9 cellular contexts compared by ENCODE assay signal in the genomic region with DNA sequence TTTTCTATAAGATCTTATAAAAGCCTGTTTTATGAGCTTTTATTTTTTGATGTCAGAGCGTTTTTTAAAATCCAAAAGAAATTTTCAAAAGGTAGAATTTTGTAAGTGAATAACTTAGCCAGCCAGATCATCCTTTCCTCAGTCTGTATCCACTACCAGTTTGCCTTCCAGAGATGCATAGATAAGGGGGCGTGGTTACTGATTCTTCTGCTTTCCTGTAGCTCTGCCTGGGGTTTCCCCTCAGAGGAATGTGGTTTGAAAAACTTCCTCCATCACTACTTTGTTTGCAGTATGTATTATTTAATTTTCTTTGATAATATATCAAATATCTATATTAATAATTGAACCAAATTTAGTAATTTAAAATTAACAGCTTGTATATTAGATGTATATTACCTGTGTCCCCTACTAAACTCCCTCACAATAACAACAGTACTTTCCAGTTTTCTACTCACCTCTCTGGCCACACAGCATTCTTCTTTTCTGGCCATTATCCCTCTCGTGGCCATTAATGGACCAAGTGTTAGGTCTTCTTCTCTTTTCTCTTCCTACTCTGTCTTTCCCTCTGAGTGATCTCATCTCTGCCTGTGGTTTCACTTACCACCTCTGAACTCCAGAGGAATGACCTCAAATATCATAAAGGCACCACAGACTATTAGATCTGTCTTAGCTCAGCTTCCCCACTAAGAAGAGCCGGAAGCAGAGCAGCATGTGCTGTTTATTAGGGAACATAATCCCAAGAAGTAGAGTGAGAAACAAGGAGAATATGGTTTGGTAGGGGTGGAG.
DNase-seq lines count a peak whose midpoint lies in the region; ATAC-seq and TF ChIP-seq lines count a peak whose summit lies in the region.
"Had no signal": no experiment of that assay in that cellular context is flagged by ENCODE, and none has a peak within 500 bp of the region (broad histone marks: within the 10 kb centered on the region; RNA-seq: fewer than 3 reads in every experiment).

No MANE protein-coding gene starts in this region.

- DNase-seq in activated naive CD4-positive, alpha-beta T cell treated with anti-CD3 and anti-CD28 coated beads, Interleukin-2, amount 50 U/mL, for 16 hours, result no peak
- peak; percentile 23 for DNase-seq in activated CD8-positive, alpha-beta T cell treated with anti-CD3 and anti-CD28 coated beads for 36 hours
- DNase-seq in stimulated activated naive CD8-positive, alpha-beta T cell treated with anti-CD3 and anti-CD28 coated beads, Interleukin-15, amount 100 ng/mL, for 72 hours, result no peak
- no peak for DNase-seq in nucleus accumbens (lab: John Stamatoyannopoulos, UW)
- DNase-seq in hepatic stellate cell (ENCODE audit: low spot score), result no peak
- DNase-seq in putamen (ENCODE audit: low spot score), result no peak
- DNase-seq: NCI-H2081 had no signal

- no peaks in the 10 kb centered on the region for H3K36me3 Mint-ChIP-seq in activated naive CD4-positive, alpha-beta T cell treated with anti-CD3 and anti-CD28 coated beads, Interleukin-2, amount 50 U/mL, for 24 hours
- H3K36me3 Mint-ChIP-seq in activated CD8-positive, alpha-beta T cell treated with anti-CD3 and anti-CD28 coated beads for 36 hours (ENCODE audit: low read depth), result no peaks in the 10 kb centered on the region

- CTCF ChIA-PET in activated CD8-positive, alpha-beta T cell treated with anti-CD3 and anti-CD28 coated beads for 36 hours (lab: Charles Lee), result interaction anchor here (0.5 to 0.6 kb wide), 3 partner anchors 45 to 202 kb away, joined by 3 read pairs; no protein-coding TSS in a partner anchor

- peak; percentile 51 for ATAC-seq in HG03439 (IDR thresholded peaks at IDR 0.05; ENCODE audit: unreplicated experiment)
- peak; percentile 34 for ATAC-seq in activated CD8-positive, alpha-beta T cell treated with anti-CD3 and anti-CD28 coated beads for 36 hours
- peak; percentile 51 for ATAC-seq in stimulated activated naive CD8-positive, alpha-beta T cell treated with anti-CD3 and anti-CD28 coated beads, Interleukin-15, amount 100 ng/mL, for 72 hours

- TF ChIP-seq CTCF in activated CD8-positive, alpha-beta T cell treated with anti-CD3 and anti-CD28 coated beads for 36 hours (IDR thresholded peaks at IDR 0.05), result no peak

- H3K4me1 Mint-ChIP-seq in activated naive CD4-positive, alpha-beta T cell treated with anti-CD3 and anti-CD28 coated beads, Interleukin-2, amount 50 U/mL, for 24 hours, result peaks cover 48% of the 10 kb centered on the region
- H3K4me1 Mint-ChIP-seq in activated CD8-positive, alpha-beta T cell treated with anti-CD3 and anti-CD28 coated beads for 36 hours (ENCODE audit: low read depth), result peaks cover 51% of the 10 kb centered on the region
- H3K4me1 Mint-ChIP-seq in stimulated activated naive CD8-positive, alpha-beta T cell treated with anti-CD3 and anti-CD28 coated beads, Interleukin-15, amount 100 ng/mL, for 72 hours, result peaks cover 60% of the 10 kb centered on the region

- H3K27me3 Mint-ChIP-seq in activated naive CD4-positive, alpha-beta T cell treated with anti-CD3 and anti-CD28 coated beads, Interleukin-2, amount 50 U/mL, for 24 hours, result no peaks in the 10 kb centered on the region
- H3K27me3 Mint-ChIP-seq in activated CD8-positive, alpha-beta T cell treated with anti-CD3 and anti-CD28 coated beads for 36 hours, result no peaks in the 10 kb centered on the region
- H3K27me3 Mint-ChIP-seq in stimulated activated naive CD8-positive, alpha-beta T cell treated with anti-CD3 and anti-CD28 coated beads, Interleukin-15, amount 100 ng/mL, for 72 hours, result no peaks in the 10 kb centered on the region

- peak overlapping the region; percentile 74 for H3K27ac Mint-ChIP-seq in activated naive CD4-positive, alpha-beta T cell treated with anti-CD3 and anti-CD28 coated beads, Interleukin-2, amount 50 U/mL, for 24 hours
- H3K27ac Mint-ChIP-seq in activated CD8-positive, alpha-beta T cell treated with anti-CD3 and anti-CD28 coated beads for 36 hours, result peak overlapping the region; percentile 63
- H3K27ac Mint-ChIP-seq in stimulated activated naive CD8-positive, alpha-beta T cell treated with anti-CD3 and anti-CD28 coated beads, Interleukin-15, amount 100 ng/mL, for 72 hours, result no peak overlapping the region

- H3K9me3 Mint-ChIP-seq in activated naive CD4-positive, alpha-beta T cell treated with anti-CD3 and anti-CD28 coated beads, Interleukin-2, amount 50 U/mL, for 24 hours, result no peaks in the 10 kb centered on the region
- H3K9me3 Mint-ChIP-seq in activated CD8-positive, alpha-beta T cell treated with anti-CD3 and anti-CD28 coated beads for 36 hours, result no peaks in the 10 kb centered on the region
- H3K9me3 Mint-ChIP-seq in stimulated activated naive CD8-positive, alpha-beta T cell treated with anti-CD3 and anti-CD28 coated beads, Interleukin-15, amount 100 ng/mL, for 72 hours, result peaks cover 0 to 5% of the 10 kb centered on the region in 2 donors

- POLR2A ChIA-PET in activated CD8-positive, alpha-beta T cell treated with anti-CD3 and anti-CD28 coated beads for 36 hours (lab: Charles Lee), result no interaction called here

- H3K4me3 Mint-ChIP-seq in activated naive CD4-positive, alpha-beta T cell treated with anti-CD3 and anti-CD28 coated beads, Interleukin-2, amount 50 U/mL, for 24 hours, result peak overlapping the region; percentile 60
- no peak overlapping the region for H3K4me3 Mint-ChIP-seq in activated CD8-positive, alpha-beta T cell treated with anti-CD3 and anti-CD28 coated beads for 36 hours
- peak overlapping the region in 1 of 2 donors; percentile 11 for H3K4me3 Mint-ChIP-seq in stimulated activated naive CD8-positive, alpha-beta T cell treated with anti-CD3 and anti-CD28 coated beads, Interleukin-15, amount 100 ng/mL, for 72 hours

- intact Hi-C loops in activated CD8-positive, alpha-beta T cell treated with anti-CD3 and anti-CD28 coated beads for 36 hours (cut with micrococcal nuclease), result loop anchor here (10.0 kb wide), 1 partner anchor 362 kb away; the partner anchor contains the start of gene UBE2E1

Comparison
In these comparisons a context has a peak if more than half of its experiments do, and no peak if none do; other contexts are left out.
1. H3K27ac Mint-ChIP-seq: peak in activated naive CD4-positive, alpha-beta T cell treated with anti-CD3 and anti-CD28 coated beads, Interleukin-2, amount 50 U/mL, for 24 hours (single experiment) and activated CD8-positive, alpha-beta T cell treated with anti-CD3 and anti-CD28 coated beads for 36 hours (single experiment); none in stimulated activated naive CD8-positive, alpha-beta T cell treated with anti-CD3 and anti-CD28 coated beads, Interleukin-15, amount 100 ng/mL, for 72 hours (0 of 2).
2. Peak in every context shown above with its lines, with median percentiles within 50 percentile points of each other: ATAC-seq.